Comparison of ENCODE assay signal across 8 cellular contexts in the genomic region with DNA sequence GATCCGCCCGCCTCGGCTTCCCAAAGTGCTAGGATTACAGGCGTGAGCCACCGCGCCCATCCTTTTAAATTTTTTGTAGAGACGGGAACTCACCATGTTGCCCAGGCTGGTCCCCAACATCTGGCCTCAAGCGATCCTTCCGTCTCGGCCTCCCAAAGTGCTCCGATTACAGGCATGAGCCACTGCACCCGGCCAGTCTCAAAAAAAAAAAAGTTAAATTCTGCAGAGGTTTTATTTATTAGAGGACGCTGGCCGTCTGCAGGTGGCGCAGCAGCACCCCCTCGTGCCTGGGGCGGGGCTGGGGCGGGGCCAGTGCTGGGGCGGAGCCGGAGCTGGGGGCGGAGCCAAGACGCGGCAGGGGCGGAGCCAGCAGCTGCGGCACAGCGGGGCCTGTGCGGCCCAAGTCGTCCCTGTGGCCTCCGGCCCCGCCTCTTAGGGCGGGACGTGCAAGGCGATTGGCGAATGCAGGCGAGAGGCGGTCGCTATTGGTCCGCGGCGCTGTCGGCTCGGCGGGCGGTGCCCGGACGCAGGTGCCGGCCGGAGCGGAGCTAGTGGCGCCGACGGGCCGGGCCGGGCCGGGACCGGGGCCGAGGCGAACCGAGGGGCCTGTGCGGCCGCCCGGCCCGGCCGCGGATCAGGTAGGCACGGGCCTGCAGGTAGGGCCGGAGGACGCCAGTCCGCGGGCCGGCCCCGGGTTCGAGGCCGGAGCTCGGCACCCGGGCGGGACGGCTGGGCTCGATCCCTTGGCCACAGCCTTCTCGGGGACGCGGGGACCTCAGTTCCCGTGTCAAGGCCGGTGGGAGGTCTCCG. TPM values are rescaled to one million over a fixed set of nuclear protein-coding genes. Genes with fewer than 3 reads are reported as not detected.
DNase-seq lines count a peak whose midpoint lies in the region; ATAC-seq and TF ChIP-seq lines count a peak whose summit lies in the region.

MARCHF2 (plus strand) TSS at position 523 of the 810 bp plus-strand sequence. CDS start 8,536 bp downstream, outside the sequence.

- H3K27me3 ChIP-seq in CD8-positive, alpha-beta T cell (ENCODE audit: insufficient read depth, low read length): no peaks in the 10 kb centered on the region
- H3K27me3 ChIP-seq in HL-60 (ENCODE audit: insufficient read depth, poor library complexity, severe bottlenecking) (no peaks in the 10 kb centered on the region), duodenal mucosa (ENCODE audit: control insufficient read depth in 1 of 2, insufficient read depth in 2 of 2, low read length in 2 of 2) (no peaks in the 10 kb centered on the region), lower lobe of right lung (ENCODE audit: low read depth) (no peaks in the 10 kb centered on the region)

- peak within 1 kb of the TSS; percentile 58 to 73 for H3K9ac ChIP-seq in duodenal mucosa (ENCODE audit: low read depth in 1 of 2, low read length in 2 of 2)

- peak; percentile 92 to 99 (median 96) for DNase-seq in CD8-positive, alpha-beta T cell
- DNase-seq in HL-60 (ENCODE audit: low read depth in 1 of 2, low spot score in 1 of 2): peak; percentile 91 to 95
- DNase-seq in NCI-H82 treated with DMSO at 0.1 percent for 48 hours (lab: John Stamatoyannopoulos, UW; ENCODE audit: unreplicated experiment): peak; percentile 48
- DNase-seq in activated CD4-positive, alpha-beta memory T cell treated with anti-CD3 and anti-CD28 coated beads for 36 hours: peak; percentile 98
- peak; percentile 97 for DNase-seq in lower lobe of right lung
- DNase-seq in stimulated activated CD4-positive, alpha-beta T cell treated with anti-CD3 and anti-CD28 coated beads, TNF-alpha, amount 100 ng/mL, for 1 hour (ENCODE audit: low read depth in 3 of 3, low spot score in 1 of 3): peak; percentile 90 to 97 (median 96)

- H3K4me3 Mint-ChIP-seq in CD8-positive, alpha-beta T cell: peak within 1 kb of the TSS; percentile 72
- peak within 1 kb of the TSS; percentile 67 for H3K4me3 Mint-ChIP-seq in activated CD4-positive, alpha-beta memory T cell treated with anti-CD3 and anti-CD28 coated beads for 36 hours

- H3K27ac ChIP-seq in CD8-positive, alpha-beta T cell (ENCODE audit: low read depth, low read length): no peak within 1 kb of the TSS
- H3K27ac ChIP-seq in HL-60 (replicated peaks) (no peak within 1 kb of the TSS), duodenal mucosa (ENCODE audit: low read depth, low read length) (no peak within 1 kb of the TSS), lower lobe of right lung (peak within 1 kb of the TSS; percentile 86)

- H3K4me3 ChIP-seq in CD8-positive, alpha-beta T cell (ENCODE audit: low read depth, low read length): peak within 1 kb of the TSS; percentile 82
- H3K4me3 ChIP-seq in HL-60 (replicated peaks; ENCODE audit: insufficient read depth, low read length) (peak within 1 kb of the TSS; percentile 54), duodenal mucosa (ENCODE audit: low read depth in 1 of 2, low read length in 2 of 2) (peak within 1 kb of the TSS; percentile 73 to 87), lower lobe of right lung (peak within 1 kb of the TSS; percentile 80)

- H3K4me1 ChIP-seq in CD8-positive, alpha-beta T cell (ENCODE audit: insufficient read depth, low read length): peaks cover 7% of the 10 kb centered on the region
- H3K4me1 ChIP-seq in duodenal mucosa (ENCODE audit: control insufficient read depth in 1 of 2, insufficient read depth in 2 of 2, low read length in 2 of 2): peaks cover 9 to 10% of the 10 kb centered on the region in 2 donors
- H3K4me1 ChIP-seq in lower lobe of right lung: peaks cover 42% of the 10 kb centered on the region

- no peaks in the 10 kb centered on the region for H3K9me3 ChIP-seq in CD8-positive, alpha-beta T cell (ENCODE audit: low read length)
- H3K9me3 ChIP-seq in duodenal mucosa (ENCODE audit: control insufficient read depth in 1 of 2, low read length in 2 of 2) (no peaks in the 10 kb centered on the region), lower lobe of right lung (no peaks in the 10 kb centered on the region)

- H3K9me3 Mint-ChIP-seq in CD8-positive, alpha-beta T cell: no peaks in the 10 kb centered on the region
- H3K9me3 Mint-ChIP-seq in activated CD4-positive, alpha-beta memory T cell treated with anti-CD3 and anti-CD28 coated beads for 36 hours: no peaks in the 10 kb centered on the region

- no peaks in the 10 kb centered on the region for H3K36me3 Mint-ChIP-seq in CD8-positive, alpha-beta T cell
- no peaks in the 10 kb centered on the region for H3K36me3 Mint-ChIP-seq in activated CD4-positive, alpha-beta memory T cell treated with anti-CD3 and anti-CD28 coated beads for 36 hours

- POLR2A ChIA-PET in CD8-positive, alpha-beta T cell (lab: Charles Lee): interaction anchor here (0.6 to 2.4 kb wide), 14 partner anchors 9 to 168 kb away, joined by 3 to 10 read pairs (median 3); partner anchors contain the start of genes HNRNPM and ZNF414
- POLR2A ChIA-PET in activated CD4-positive, alpha-beta memory T cell treated with anti-CD3 and anti-CD28 coated beads for 36 hours (lab: Charles Lee): interaction anchor here (0.7 to 2.3 kb wide), 5 partner anchors 28 to 101 kb away, joined by 3 to 16 read pairs (median 7); partner anchors contain the start of genes HNRNPM and ZNF414

- no peaks in the 10 kb centered on the region for H3K27me3 Mint-ChIP-seq in CD8-positive, alpha-beta T cell (ENCODE audit: low read depth)
- H3K27me3 Mint-ChIP-seq in activated CD4-positive, alpha-beta memory T cell treated with anti-CD3 and anti-CD28 coated beads for 36 hours: no peaks in the 10 kb centered on the region

- intact Hi-C loops in CD8-positive, alpha-beta T cell (cut with DNase I, micrococcal nuclease): loop anchor here (1.0 to 5.0 kb wide), 8 partner anchors 23 to 776 kb away; partner anchors contain the start of genes HNRNPM (in 2 of the 2), RAB11B (in 2 of the 2) and STXBP2 (in 1 of the 2)
- intact Hi-C loops in activated CD4-positive, alpha-beta memory T cell treated with anti-CD3 and anti-CD28 coated beads for 36 hours (cut with micrococcal nuclease): loop anchor here (1.0 to 2.0 kb wide), 4 partner anchors 23 to 168 kb away; partner anchors contain the start of genes HNRNPM and RAB11B
- intact Hi-C loops in lower lobe of right lung (cut with DNase I): no loop called here

- peaks cover 8% of the 10 kb centered on the region for H3K4me1 Mint-ChIP-seq in CD8-positive, alpha-beta T cell (ENCODE audit: low read depth)
- H3K4me1 Mint-ChIP-seq in activated CD4-positive, alpha-beta memory T cell treated with anti-CD3 and anti-CD28 coated beads for 36 hours (ENCODE audit: low read depth): peaks cover 11% of the 10 kb centered on the region

- H3K36me3 ChIP-seq in CD8-positive, alpha-beta T cell (ENCODE audit: insufficient read depth, low read length): no peaks in the 10 kb centered on the region
- H3K36me3 ChIP-seq in duodenal mucosa (ENCODE audit: control insufficient read depth in 1 of 2, insufficient read depth in 2 of 2, low read length in 2 of 2): no peaks in the 10 kb centered on the region
- H3K36me3 ChIP-seq in lower lobe of right lung: no peaks in the 10 kb centered on the region

- H3K27ac Mint-ChIP-seq in CD8-positive, alpha-beta T cell: no peak within 1 kb of the TSS
- H3K27ac Mint-ChIP-seq in activated CD4-positive, alpha-beta memory T cell treated with anti-CD3 and anti-CD28 coated beads for 36 hours: no peak within 1 kb of the TSS

- peak; percentile 100 for ATAC-seq in CD8-positive, alpha-beta T cell
- ATAC-seq in GM19455 (IDR thresholded peaks at IDR 0.05; ENCODE audit: unreplicated experiment) (peak; percentile 98), lower lobe of right lung (peak; percentile 100)

- peak; percentile 65 for TF ChIP-seq CTCF in CD8-positive, alpha-beta T cell (IDR thresholded peaks at IDR 0.05)
- TF ChIP-seq CTCF in HL-60 (IDR thresholded peaks at IDR 0.05; ENCODE audit: insufficient read depth, low read length) (peak; percentile 34), lower lobe of right lung (IDR thresholded peaks at IDR 0.05) (peak; percentile 65)

- CTCF ChIA-PET in CD8-positive, alpha-beta T cell (lab: Charles Lee): interaction anchor here (0.6 to 4.7 kb wide), 12 partner anchors 8 to 166 kb away, joined by 3 to 40 read pairs (median 3); partner anchors contain the start of genes MYO1F and RAB11B
- CTCF ChIA-PET in activated CD4-positive, alpha-beta memory T cell treated with anti-CD3 and anti-CD28 coated beads for 36 hours (lab: Charles Lee): interaction anchor here (0.7 to 6.2 kb wide), 29 partner anchors 8 to 229 kb away, joined by 3 to 84 read pairs (median 4); partner anchors contain the start of genes HNRNPM, KANK3, MYO1F and ZNF414

RNA-seq across cellular contexts. Expression of gene MARCHF2, which starts in this region (rescaled TPM):
- 10 to 100 TPM; 14.5 to 17.5 TPM for total RNA-seq in CD8-positive, alpha-beta T cell
- 10 to 100 TPM; 14.5 to 16.0 TPM for total RNA-seq in activated CD4-positive, alpha-beta memory T cell treated with anti-CD3 and anti-CD28 coated beads for 36 hours
- 60.1 TPM for total RNA-seq in lower lobe of right lung

Comparison
In these comparisons a context has a peak if more than half of its experiments do, and no peak if none do; other contexts are left out.
1. DNase-seq: peak in every context shown above with its lines; median percentile 98 in activated CD4-positive, alpha-beta memory T cell treated with anti-CD3 and anti-CD28 coated beads for 36 hours; 97 in lower lobe of right lung; 96 in CD8-positive, alpha-beta T cell; 96 in stimulated activated CD4-positive, alpha-beta T cell treated with anti-CD3 and anti-CD28 coated beads, TNF-alpha, amount 100 ng/mL, for 1 hour; 93 in HL-60; 48 in NCI-H82 treated with DMSO at 0.1 percent for 48 hours.